9 cellular contexts compared by ENCODE assay signal in genomic region chr20:3808141-3808479, GRCh38. TPM values are rescaled to one million over a fixed set of nuclear protein-coding genes. Genes with fewer than 3 reads are reported as not detected.
DNase-seq lines count a peak whose midpoint lies in the region; ATAC-seq, FAIRE-seq and TF ChIP-seq lines count a peak whose summit lies in the region.
"Had no signal": no experiment of that assay in that cellular context is flagged by ENCODE, and none has a peak within 500 bp of the region (broad histone marks: within the 10 kb centered on the region; RNA-seq: fewer than 3 reads in every experiment).

No MANE protein-coding gene starts in this region.

- no peaks in the 10 kb centered on the region for H3K9me3 ChIP-seq in CD8-positive, alpha-beta memory T cell (ENCODE audit: low read length)
- H3K9me3 ChIP-seq in testis = no peaks in the 10 kb centered on the region
- H3K9me3 ChIP-seq: neutrophil had no signal

- H3K4me1 Mint-ChIP-seq in CD8-positive, alpha-beta memory T cell = peaks cover 65 to 85% (median 73%) of the 10 kb centered on the region in 3 donors

- H3K27me3 Mint-ChIP-seq in CD8-positive, alpha-beta memory T cell = no peaks in the 10 kb centered on the region

- H3K4me1 ChIP-seq in CD8-positive, alpha-beta memory T cell (ENCODE audit: insufficient read depth, low read length) = peaks cover 59% of the 10 kb centered on the region
- peaks cover 44% of the 10 kb centered on the region for H3K4me1 ChIP-seq in testis

- no peak for DNase-seq in CD8-positive, alpha-beta memory T cell
- peak; percentile 17 for DNase-seq in NCI-H1105 (lab: John Stamatoyannopoulos, UW)
- peak; percentile 87 for DNase-seq in bronchial epithelial cell (ENCODE audit: low read depth)
- DNase-seq in left kidney (ENCODE audit: low read depth, low spot score) = peak; percentile 29
- DNase-seq in testis = peak; percentile 86
- no peak for DNase-seq in activated CD4-positive, alpha-beta T cell treated with anti-CD3 and anti-CD28 coated beads for 4 hours
- no peak for DNase-seq in stimulated activated CD4-positive, alpha-beta T cell treated with anti-CD3 and anti-CD28 coated beads, Interleukin-4, amount 100 ng/mL, for 4 hours

- H3K4me3 Mint-ChIP-seq in CD8-positive, alpha-beta memory T cell = peak overlapping the region in 1 of 7 donors; percentile 69

- TF ChIP-seq CTCF in bronchial epithelial cell (IDR thresholded peaks at IDR 0.05; ENCODE audit: insufficient read depth, low read length, severe bottlenecking) (no peak), testis (IDR thresholded peaks at IDR 0.05) (no peak)

- no peak for TF ChIP-seq POLR2A in testis (IDR thresholded peaks at IDR 0.05)

- WGBS in testis, 2 donors = 14 to 32% methylated on average over 4 of the region's 4 CpGs

- CTCF ChIA-PET in CD8-positive, alpha-beta memory T cell (lab: Charles Lee) = interaction anchor here (0.7 kb wide), 1 partner anchor 34 kb away, joined by 3 read pairs; no protein-coding TSS in a partner anchor

- H3K27ac Mint-ChIP-seq in CD8-positive, alpha-beta memory T cell = peak overlapping the region in 6 of 8 donors; percentile 34 to 97 (median 66)

- H3K4me3 ChIP-seq in CD8-positive, alpha-beta memory T cell (ENCODE audit: low read length) = no peak overlapping the region
- H3K4me3 ChIP-seq in bronchial epithelial cell (ENCODE audit: low read depth, low read length) (no peak overlapping the region), testis (no peak overlapping the region)

- no peak for ATAC-seq in HG03354 (IDR thresholded peaks at IDR 0.05; ENCODE audit: poor library complexity, severe bottlenecking, unreplicated experiment)

- peaks cover 19 to 43% (median 21%) of the 10 kb centered on the region in 3 donors for H3K36me3 Mint-ChIP-seq in CD8-positive, alpha-beta memory T cell

- H3K27ac ChIP-seq in CD8-positive, alpha-beta memory T cell (ENCODE audit: low read depth, low read length) = no peak overlapping the region
- peak overlapping the region; percentile 85 to 91 for H3K27ac ChIP-seq in testis
- H3K27ac ChIP-seq: neutrophil had no signal

- peaks cover 29% of the 10 kb centered on the region for H3K36me3 ChIP-seq in CD8-positive, alpha-beta memory T cell (ENCODE audit: insufficient read depth, low read length)
- H3K36me3 ChIP-seq in bronchial epithelial cell (ENCODE audit: control insufficient read depth, insufficient read depth, low read length) = peaks cover 5% of the 10 kb centered on the region
- H3K36me3 ChIP-seq in testis (ENCODE audit: low read depth, missing control alignments) = no peaks in the 10 kb centered on the region

- intact Hi-C loops in testis (cut with DNase I; ENCODE audit: low total_unique reads) = no loop called here

- POLR2A ChIA-PET in CD8-positive, alpha-beta memory T cell (lab: Charles Lee) = interaction anchor here (0.5 to 1.1 kb wide), 3 partner anchors 12 to 50 kb away, joined by 3 to 8 read pairs (median 5); partner anchors contain the start of genes ADISSP and AP5S1

- no peaks in the 10 kb centered on the region for H3K9me3 Mint-ChIP-seq in CD8-positive, alpha-beta memory T cell

- FAIRE-seq in bronchial epithelial cell (lab: Jason Lieb, UNC) = no peak

- no peaks in the 10 kb centered on the region for H3K27me3 ChIP-seq in CD8-positive, alpha-beta memory T cell (ENCODE audit: insufficient read depth, low read length, poor library complexity, severe bottlenecking)
- H3K27me3 ChIP-seq in bronchial epithelial cell (ENCODE audit: control insufficient read depth, insufficient read depth, low read length) (no peaks in the 10 kb centered on the region), testis (no peaks in the 10 kb centered on the region)

RNA-seq across cellular contexts. Expression of gene CDC25B, which starts 12.0 kb away (rescaled TPM):
- 10 to 100 TPM; 78.0 to 81.6 TPM for total RNA-seq in CD8-positive, alpha-beta memory T cell
- 61.6 TPM for polyA plus RNA-seq in CD8-positive, alpha-beta memory T cell
- total RNA-seq in bronchial epithelial cell = 7.6 and 17.9 TPM in 2 replicates
- 10 to 100 TPM; 25.4 to 45.6 TPM for total RNA-seq in testis
- polyA plus RNA-seq in testis (ENCODE audit: insufficient read depth, low read depth, low replicate concordance) = 14.4 TPM

RNA-seq across cellular contexts. Expression of gene AP5S1, which starts 12.2 kb away (rescaled TPM):
- total RNA-seq in CD8-positive, alpha-beta memory T cell = 10 to 100 TPM; 14.0 to 15.7 TPM
- 18.4 TPM for polyA plus RNA-seq in CD8-positive, alpha-beta memory T cell
- total RNA-seq in bronchial epithelial cell (9.5 and 12.4 TPM in 2 replicates), testis (10 to 100 TPM; 25.9 to 26.6 TPM)
- polyA plus RNA-seq in testis (ENCODE audit: insufficient read depth, low read depth, low replicate concordance) = 26.0 TPM

RNA-seq across cellular contexts. Expression of gene CENPB, which starts 21.6 kb away (rescaled TPM):
- 10 to 100 TPM; 66.4 to 69.9 TPM for total RNA-seq in CD8-positive, alpha-beta memory T cell
- polyA plus RNA-seq in CD8-positive, alpha-beta memory T cell = 1.7 TPM
- total RNA-seq in bronchial epithelial cell (67.8 and 87.4 TPM in 2 replicates), testis (10 to 100 TPM; 32.2 to 44.1 TPM)
- 24.8 TPM for polyA plus RNA-seq in testis (ENCODE audit: insufficient read depth, low read depth, low replicate concordance)

RNA-seq across cellular contexts. Expression of gene SPEF1, which starts 26.9 kb away (rescaled TPM):
- under 1 TPM; 0.13 to 0.24 TPM for total RNA-seq in CD8-positive, alpha-beta memory T cell
- polyA plus RNA-seq in CD8-positive, alpha-beta memory T cell = not detected
- total RNA-seq in bronchial epithelial cell = under 0.01 TPM in 1 of 2 replicates, not detected in the other
- total RNA-seq in testis = 10 to 100 TPM in 1 of 2 donors, 1 to 10 TPM in 1; 9.8 to 12.1 TPM
- polyA plus RNA-seq in testis (ENCODE audit: insufficient read depth, low read depth, low replicate concordance) = 28.8 TPM

RNA-seq across cellular contexts. Expression of gene MAVS, which starts 38.5 kb away (rescaled TPM):
- total RNA-seq in CD8-positive, alpha-beta memory T cell = 10 to 100 TPM; 34.3 to 34.8 TPM
- polyA plus RNA-seq in CD8-positive, alpha-beta memory T cell = 8.1 TPM
- total RNA-seq in bronchial epithelial cell (9.7 and 9.9 TPM in 2 replicates), testis (10 to 100 TPM; 28.5 to 34.6 TPM)
- polyA plus RNA-seq in testis (ENCODE audit: insufficient read depth, low read depth, low replicate concordance) = 14.5 TPM

Comparison
In these comparisons a context has a peak if more than half of its experiments do, and no peak if none do; other contexts are left out.
1. DNase-seq: peak in NCI-H1105 (single experiment), bronchial epithelial cell (single experiment), left kidney (single experiment) and testis (single experiment); none in CD8-positive, alpha-beta memory T cell (0 of 5), activated CD4-positive, alpha-beta T cell treated with anti-CD3 and anti-CD28 coated beads for 4 hours (0 of 2) and stimulated activated CD4-positive, alpha-beta T cell treated with anti-CD3 and anti-CD28 coated beads, Interleukin-4, amount 100 ng/mL, for 4 hours (0 of 2).